Comparison of ENCODE assay signal across 8 cellular contexts in the genomic region with DNA sequence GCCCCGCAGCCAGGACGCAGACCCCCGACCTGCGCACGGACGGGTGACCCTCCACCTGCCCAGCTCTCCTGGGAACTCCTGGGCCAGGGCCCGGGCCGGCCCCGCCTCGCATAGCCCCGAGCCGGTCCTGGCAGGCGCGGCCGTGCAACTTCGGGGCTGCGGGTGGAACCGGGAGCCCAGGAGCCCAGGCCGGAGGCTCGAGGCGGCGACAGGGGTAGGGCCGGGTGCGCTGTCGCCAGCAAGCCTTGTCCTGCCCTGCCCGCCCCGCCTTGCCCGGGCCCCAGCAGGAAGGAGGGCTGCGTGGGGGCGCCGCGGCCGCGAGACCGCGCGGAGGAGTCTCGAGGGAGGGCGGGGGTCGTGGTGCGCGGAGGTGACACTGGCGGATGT. TPM values are rescaled to one million over a fixed set of nuclear protein-coding genes. Genes with fewer than 3 reads are reported as not detected.
DNase-seq lines count a peak whose midpoint lies in the region; ATAC-seq lines count a peak whose summit lies in the region.

No MANE protein-coding gene starts in this region.

- H3K36me3 ChIP-seq in mesodermal cell (ENCODE audit: control insufficient read depth, insufficient read depth, low read length), result peaks cover 26% of the 10 kb centered on the region

- 1 to 2% methylated on average over 26 to 41 of the region's 43 CpGs for WGBS in mesodermal cell (ENCODE audit: insufficient coverage in 2 of 2), 2 experiments

- H3K9me3 ChIP-seq in mesodermal cell (ENCODE audit: control insufficient read depth, low read length), result peaks cover 6% of the 10 kb centered on the region

- H3K4me1 ChIP-seq in mesodermal cell (ENCODE audit: control insufficient read depth, insufficient read depth, low read length, poor library complexity, severe bottlenecking), result no peaks in the 10 kb centered on the region

- H3K27ac ChIP-seq in caudate nucleus (ENCODE audit: low read depth, low read length) (peak overlapping the region; percentile 79), mesodermal cell (ENCODE audit: low read depth, low read length, severe bottlenecking) (peak overlapping the region; percentile 41)

- ATAC-seq in GM18517 (IDR thresholded peaks at IDR 0.05; ENCODE audit: unreplicated experiment), result peak; percentile 46
- ATAC-seq in HG03520 (IDR thresholded peaks at IDR 0.05; ENCODE audit: unreplicated experiment), result peak; percentile 5
- no peak for ATAC-seq in HG02973 (IDR thresholded peaks at IDR 0.05; ENCODE audit: unreplicated experiment)

- DNase-seq in caudate nucleus (lab: John Stamatoyannopoulos, UW) (no peak), kidney tubule cell (ENCODE audit: low spot score) (no peak), AG08395 (ENCODE audit: low spot score) (no peak), midbrain (lab: John Stamatoyannopoulos, UW) (no peak)

- H3K4me3 ChIP-seq in mesodermal cell (ENCODE audit: extremely low read depth, insufficient read depth, low read length, poor library complexity, severe bottlenecking), result peak overlapping the region; percentile 82

RNA-seq across cellular contexts. Expression of gene LMF1, which starts 0.4 kb away (rescaled TPM):
- 16.3 TPM for polyA plus RNA-seq in mesodermal cell (2013, experiment 1 of 2)
- 16.0 TPM for polyA plus RNA-seq in mesodermal cell (2013, experiment 2 of 2)

RNA-seq across cellular contexts. Expression of gene SOX8, which starts 11.2 kb away (rescaled TPM):
- polyA plus RNA-seq in mesodermal cell (2013, experiment 1 of 2), result 6.7 TPM
- polyA plus RNA-seq in mesodermal cell (2013, experiment 2 of 2), result 5.5 TPM
